Comparison of ENCODE assay signal across 18 cellular contexts in genomic region chr15:68994149-68994548, GRCh38. TPM values are rescaled to one million over a fixed set of nuclear protein-coding genes. Genes with fewer than 3 reads are reported as not detected.
A peak's percentile ranks its signal among the peaks of the same experiment; 100 is the strongest.
DNase-seq lines count a peak whose midpoint lies in the region; ATAC-seq and TF ChIP-seq lines count a peak whose summit lies in the region.
"Had no signal": no experiment of that assay in that cellular context is flagged by ENCODE, and none has a peak within 500 bp of the region (broad histone marks: within the 10 kb centered on the region; RNA-seq: fewer than 3 reads in every experiment).

No MANE protein-coding gene starts in this region.

- H3K27ac ChIP-seq in breast epithelium (no peak overlapping the region), hepatocyte (no peak overlapping the region), Peyer's patch (no peak overlapping the region)
- H3K27ac ChIP-seq: SK-N-MC, transverse colon had no signal

- TF ChIP-seq POLR2A in breast epithelium (IDR thresholded peaks at IDR 0.05): no peak
- TF ChIP-seq POLR2A in Peyer's patch (IDR thresholded peaks at IDR 0.05): no peak

- H3K27me3 ChIP-seq in breast epithelium (no peaks in the 10 kb centered on the region), HAP-1 (ENCODE audit: low read depth) (no peaks in the 10 kb centered on the region), hepatocyte (no peaks in the 10 kb centered on the region), Peyer's patch (no peaks in the 10 kb centered on the region)
- H3K27me3 ChIP-seq: transverse colon had no signal

- no peaks in the 10 kb centered on the region for H3K4me1 ChIP-seq in breast epithelium
- H3K4me1 ChIP-seq in HAP-1: peaks cover 5% of the 10 kb centered on the region
- H3K4me1 ChIP-seq in hepatocyte (ENCODE audit: insufficient read depth): peaks cover 20% of the 10 kb centered on the region
- no peaks in the 10 kb centered on the region for H3K4me1 ChIP-seq in Peyer's patch
- H3K4me1 ChIP-seq: transverse colon had no signal

- DNase-seq in MCF 10A (ENCODE audit: unreplicated experiment) (peak; percentile 17), breast epithelium (ENCODE audit: low spot score in 2 of 2) (no peak), astrocyte of the hippocampus (ENCODE audit: low read depth, low spot score) (peak; percentile 88), kidney glomerular epithelial cell (lab: John Stamatoyannopoulos, UW) (peak; percentile 69), HAP-1 (ENCODE audit: low spot score in 2 of 2) (no peak), hepatocyte (ENCODE audit: low spot score) (no peak), Peyer's patch (no peak)
- DNase-seq: 8988T; naive thymus-derived CD4-positive, alpha-beta T cell; NCI-H1092 treated with DMSO at 0.1 percent for 48 hours; right cardiac atrium; stimulated activated CD4-positive, alpha-beta T cell treated with anti-CD3 and anti-CD28 coated beads, Interleukin-4, amount 100 ng/mL, for 1 hour; transverse colon had no signal

- no peaks in the 10 kb centered on the region for H3K27me3 Mint-ChIP-seq in MCF 10A (ENCODE audit: insufficient read depth, unreplicated experiment)
- H3K27me3 Mint-ChIP-seq: activated naive CD4-positive, alpha-beta T cell treated with anti-CD3 and anti-CD28 coated beads, Interleukin-2, amount 50 U/mL, for 24 hours had no signal

- no TSS peak for BruUV-seq in MCF 10A (replicated peaks; lab: Mats Ljungman, UMichigan)

- no peaks in the 10 kb centered on the region for H3K9me3 Mint-ChIP-seq in MCF 10A (ENCODE audit: unreplicated experiment)
- H3K9me3 Mint-ChIP-seq: activated naive CD4-positive, alpha-beta T cell treated with anti-CD3 and anti-CD28 coated beads, Interleukin-2, amount 50 U/mL, for 24 hours; naive thymus-derived CD4-positive, alpha-beta T cell had no signal

- 79% methylated on average over 2 of the region's 2 CpGs for WGBS in hepatocyte (ENCODE audit: low lambda C conversion rate, missing lambda C conversion rate)

- no peak overlapping the region for H3K4me2 ChIP-seq in hepatocyte
- H3K4me2 ChIP-seq: GM23338 had no signal

- in situ Hi-C loops in HAP-1 (cut with MboI; ENCODE audit: low sequenced_read_pairs): no loop called here

- no peak overlapping the region for H2AFZ ChIP-seq in hepatocyte
- H2AFZ ChIP-seq: GM23338 had no signal

- POLR2A ChIA-PET in MCF 10A (lab: Yijun Ruan, JAX): no interaction called here

- TF ChIP-seq CTCF in MCF 10A (IDR thresholded peaks at IDR 0.05; ENCODE audit: unreplicated experiment): no peak
- TF ChIP-seq CTCF in breast epithelium (IDR thresholded peaks at IDR 0.05): no peak
- TF ChIP-seq CTCF in hepatocyte (IDR thresholded peaks at IDR 0.05; ENCODE audit: poor library complexity): no peak
- TF ChIP-seq CTCF in Peyer's patch (IDR thresholded peaks at IDR 0.05): no peak

- H3K4me3 ChIP-seq in breast epithelium (no peak overlapping the region), HAP-1 (no peak overlapping the region), hepatocyte (no peak overlapping the region), Peyer's patch (no peak overlapping the region)
- H3K4me3 ChIP-seq: GM23338, SK-N-MC, transverse colon had no signal

- no peaks in the 10 kb centered on the region for H3K79me2 ChIP-seq in hepatocyte

- no peaks in the 10 kb centered on the region for H3K9me3 ChIP-seq in breast epithelium
- no peaks in the 10 kb centered on the region for H3K9me3 ChIP-seq in HAP-1
- no peaks in the 10 kb centered on the region for H3K9me3 ChIP-seq in hepatocyte (ENCODE audit: low read depth)
- no peaks in the 10 kb centered on the region for H3K9me3 ChIP-seq in Peyer's patch
- H3K9me3 ChIP-seq: transverse colon had no signal

- no peak overlapping the region for H3K27ac Mint-ChIP-seq in MCF 10A (ENCODE audit: low read depth, unreplicated experiment)
- H3K27ac Mint-ChIP-seq: activated naive CD4-positive, alpha-beta T cell treated with anti-CD3 and anti-CD28 coated beads, Interleukin-2, amount 50 U/mL, for 24 hours; GM23338; naive thymus-derived CD4-positive, alpha-beta T cell had no signal

- no peaks in the 10 kb centered on the region for H4K20me1 ChIP-seq in hepatocyte (ENCODE audit: insufficient read depth, poor library complexity, severe bottlenecking)

- no peak overlapping the region for H3K4me3 Mint-ChIP-seq in MCF 10A (ENCODE audit: unreplicated experiment)
- H3K4me3 Mint-ChIP-seq: activated naive CD4-positive, alpha-beta T cell treated with anti-CD3 and anti-CD28 coated beads, Interleukin-2, amount 50 U/mL, for 24 hours; GM23338; IgD-negative memory B cell; naive thymus-derived CD4-positive, alpha-beta T cell had no signal

- intact Hi-C loops in MCF 10A (cut with micrococcal nuclease): no loop called here
- intact Hi-C loops in breast epithelium (cut with DNase I; ENCODE audit: low total_unique reads): no loop called here

- H3K9me2 ChIP-seq in hepatocyte (replicated peaks; ENCODE audit: insufficient read depth): no peaks in the 10 kb centered on the region

- ATAC-seq in GM18520 (IDR thresholded peaks at IDR 0.05; ENCODE audit: unreplicated experiment): no peak
- ATAC-seq: GM23338; naive thymus-derived CD4-positive, alpha-beta T cell; right cardiac atrium had no signal

- H3K36me3 ChIP-seq in breast epithelium: no peaks in the 10 kb centered on the region
- H3K36me3 ChIP-seq in HAP-1 (replicated peaks): no peaks in the 10 kb centered on the region
- H3K36me3 ChIP-seq in hepatocyte (replicated peaks; ENCODE audit: insufficient read depth, low read depth): no peaks in the 10 kb centered on the region
- no peaks in the 10 kb centered on the region for H3K36me3 ChIP-seq in Peyer's patch
- H3K36me3 ChIP-seq: transverse colon had no signal

- H3K36me3 Mint-ChIP-seq in MCF 10A (ENCODE audit: insufficient read depth, unreplicated experiment): no peaks in the 10 kb centered on the region
- H3K36me3 Mint-ChIP-seq: activated naive CD4-positive, alpha-beta T cell treated with anti-CD3 and anti-CD28 coated beads, Interleukin-2, amount 50 U/mL, for 24 hours; naive thymus-derived CD4-positive, alpha-beta T cell had no signal

- CTCF ChIA-PET in MCF 10A (lab: Yijun Ruan, JAX): no interaction called here

- peaks cover 38% of the 10 kb centered on the region for H3K4me1 Mint-ChIP-seq in MCF 10A (ENCODE audit: insufficient read depth, unreplicated experiment)
- H3K4me1 Mint-ChIP-seq: activated naive CD4-positive, alpha-beta T cell treated with anti-CD3 and anti-CD28 coated beads, Interleukin-2, amount 50 U/mL, for 24 hours; IgD-negative memory B cell; naive thymus-derived CD4-positive, alpha-beta T cell had no signal

RNA-seq across cellular contexts. Expression of gene NOX5, which starts 20.3 kb away (rescaled TPM):
- total RNA-seq in MCF 10A (2022): 1.4 and 1.8 TPM in 2 replicates
- total RNA-seq in breast epithelium: 1 to 10 TPM; 1.0 to 2.6 (median 1.9) TPM
- total RNA-seq in hepatocyte: 0.13 TPM in 1 of 2 replicates, not detected in the other
- not detected in 2 replicates for polyA plus RNA-seq in hepatocyte
- 1 to 10 TPM in 1 of 4 donors, under 1 TPM in 1, not detected in 2; 0.13 to 5.0 TPM for total RNA-seq in Peyer's patch
- polyA plus RNA-seq: GM23338; IgD-negative memory B cell; naive thymus-derived CD4-positive, alpha-beta T cell had no signal

Comparison
In these comparisons a context has a peak if more than half of its experiments do, and no peak if none do; other contexts are left out.
1. DNase-seq: peak in MCF 10A (single experiment), astrocyte of the hippocampus (single experiment) and kidney glomerular epithelial cell (single experiment); none in breast epithelium (0 of 2), HAP-1 (0 of 2), hepatocyte (single experiment) and Peyer's patch (0 of 3).